ENCODE assay signal across 1 cellular context in the genomic region with DNA sequence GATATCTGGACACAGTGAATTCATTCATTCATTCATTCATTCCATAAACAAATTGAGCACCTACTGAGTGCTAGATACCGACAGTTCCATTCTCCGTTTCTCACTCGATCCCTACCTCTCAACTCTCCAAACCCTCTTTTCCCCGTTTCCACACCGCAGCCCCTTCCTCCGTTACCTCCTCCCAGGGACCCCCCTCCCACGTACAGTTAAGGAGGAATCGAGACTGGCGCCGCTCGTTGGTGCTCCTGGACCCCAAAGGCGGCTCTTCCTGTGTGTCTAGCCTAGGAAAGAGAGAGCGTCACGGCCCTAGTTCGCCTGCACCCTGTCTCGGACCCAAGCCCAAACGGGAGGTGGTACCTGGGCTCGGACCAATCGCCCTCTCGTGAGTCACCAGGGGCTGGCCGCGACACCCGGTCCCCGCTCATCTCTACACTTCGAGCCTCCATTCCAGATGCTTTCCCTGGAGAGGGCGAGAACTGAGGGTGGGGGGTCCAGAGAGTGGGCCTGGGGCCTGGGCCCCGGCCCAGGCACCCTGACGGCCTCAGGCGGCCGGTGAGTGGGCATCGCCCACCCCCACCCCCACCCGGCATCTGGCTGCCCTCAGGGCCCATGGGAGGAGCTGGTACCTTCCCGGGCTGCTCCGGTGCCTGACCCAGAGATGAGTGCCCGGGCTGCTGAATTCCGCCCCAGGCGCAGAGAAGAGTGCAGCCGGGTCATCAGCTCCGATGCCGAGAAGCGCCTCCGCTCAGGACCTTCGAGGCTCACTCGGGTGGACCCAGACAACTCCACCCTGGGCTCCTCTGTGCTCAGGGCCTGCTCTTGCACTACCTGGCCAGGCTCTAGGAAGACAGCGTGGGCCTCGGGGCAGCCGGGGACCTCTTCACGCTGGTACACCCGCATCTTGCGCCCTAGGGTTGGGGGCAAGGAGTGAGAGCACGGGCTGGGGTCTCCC.
A peak's percentile ranks its signal among the peaks of the same experiment; 100 is the strongest.
TF ChIP-seq lines count a peak whose summit lies in the region.

No MANE protein-coding gene starts in this region.

TF ChIP-seq in K562, 482 proteins besides CTCF, POLR2A, EP300 and RAD21 (continued from another document and continues in another):
- TF ChIP-seq, protein P1, sequence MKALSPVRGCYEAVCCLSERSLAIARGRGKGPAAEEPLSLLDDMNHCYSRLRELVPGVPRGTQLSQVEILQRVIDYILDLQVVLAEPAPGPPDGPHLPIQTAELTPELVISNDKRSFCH (CRISPR knock-in tag; IDR thresholded peaks at IDR 0.05): no peak
- TF ChIP-seq, protein P1 (tag; IDR thresholded peaks at IDR 0.05): 0 out of 2 replicates have a peak, but pooled peaks have one; percentile 50
- TF ChIP-seq ATF1 (CRISPR knock-in tag; IDR thresholded peaks at IDR 0.05) (no peak), ATF1 (tag; IDR thresholded peaks at IDR 0.05) (peak; percentile 24; the same call in 1 of the 2 replicates), ZNF239 (CRISPR knock-in tag; IDR thresholded peaks at IDR 0.05) (no peak), SMAD1 (IDR thresholded peaks at IDR 0.05; ENCODE audit: low read depth, low read length, partially characterized antibody) (peak; percentile 11), ZBTB17 (CRISPR knock-in tag; IDR thresholded peaks at IDR 0.05) (0 out of 2 replicates have a peak, but pooled peaks have one; percentile 34), CREB1 (IDR thresholded peaks at IDR 0.05) (no peak), CREB1 (CRISPR knock-in tag; IDR thresholded peaks at IDR 0.05) (no peak; the same call in 1 of the 2 replicates), CBX3 (IDR thresholded peaks at IDR 0.05; ENCODE audit: borderline replicate concordance in 1 of 2, low read length in 2 of 2) (0 out of 3 replicates have a peak, but pooled peaks of 1 of the 2 experiments have one; percentile 27), NCOA6 (IDR thresholded peaks at IDR 0.05) (no peak), KAT7 (CRISPR knock-in tag; IDR thresholded peaks at IDR 0.05; ENCODE audit: borderline replicate concordance) (0 out of 2 replicates have a peak, but pooled peaks have one; percentile 18), ARID2 (IDR thresholded peaks at IDR 0.05) (0 out of 2 replicates have a peak, but pooled peaks have one; percentile 23), ELF4 (CRISPR knock-in tag; IDR thresholded peaks at IDR 0.05) (peak; percentile 54; the same call in 1 of the 2 replicates), KDM2B (CRISPR knock-in tag; IDR thresholded peaks at IDR 0.05) (no peak), PRPF4 (IDR thresholded peaks at IDR 0.05; ENCODE audit: insufficient read depth, low read depth, low read length, poor library complexity, severe bottlenecking) (peak; percentile 2), MCM3 (IDR thresholded peaks at IDR 0.05) (no peak), SMARCE1 (IDR thresholded peaks at IDR 0.05) (peak; percentile 64), NCOA1 (IDR thresholded peaks at IDR 0.05; ENCODE audit: low read depth) (0 out of 2 replicates have a peak, but pooled peaks have one; percentile 26), NFRKB (IDR thresholded peaks at IDR 0.05; ENCODE audit: low read depth) (peak; percentile 89), DMBX1 (CRISPR knock-in tag; IDR thresholded peaks at IDR 0.05; ENCODE audit: borderline replicate concordance) (0 out of 2 replicates have a peak, but pooled peaks have one; percentile 17), FOXJ2 (tag; IDR thresholded peaks at IDR 0.05) (no peak), ZC3H11A (IDR thresholded peaks at IDR 0.05; ENCODE audit: low read depth, low read length) (no peak), KAT2B (IDR thresholded peaks at IDR 0.05; ENCODE audit: low read depth, low read length) (no peak), FUS (optimal IDR thresholded peaks at IDR 0.05; ENCODE audit: low read depth, low read length) (no peak), SMARCC2 (IDR thresholded peaks at IDR 0.05; ENCODE audit: low read depth) (0 out of 2 replicates have a peak, but pooled peaks have one; percentile 26), ETV1 (tag; conservative IDR thresholded peaks at IDR 0.05; ENCODE audit: low read depth) (no peak), SMARCA5 (IDR thresholded peaks at IDR 0.05) (peak; percentile 79), ZNF76 (CRISPR knock-in tag; IDR thresholded peaks at IDR 0.05; ENCODE audit: borderline replicate concordance) (peak; percentile 14; the same call in 1 of the 2 replicates), HDAC2 (IDR thresholded peaks at IDR 0.05) (peak; percentile 77), BRD9 (IDR thresholded peaks at IDR 0.05; ENCODE audit: low read depth, partially characterized antibody) (peak; percentile 51), OTX1 (CRISPR knock-in tag; IDR thresholded peaks at IDR 0.05) (0 out of 2 replicates have a peak, but pooled peaks have one; percentile 25), POLR2B (IDR thresholded peaks at IDR 0.05; ENCODE audit: low read depth, partially characterized antibody) (peak; percentile 20), EGR1 (conservative IDR thresholded peaks at IDR 0.05) (no peak; the same call in 1 of the 2 replicates), KLF6 (CRISPR knock-in tag; IDR thresholded peaks at IDR 0.05; ENCODE audit: borderline replicate concordance) (0 out of 2 replicates have a peak, but pooled peaks have one; percentile 63), ZNF696 (CRISPR knock-in tag; conservative IDR thresholded peaks at IDR 0.05) (no peak)
- TF ChIP-seq, protein P2, sequence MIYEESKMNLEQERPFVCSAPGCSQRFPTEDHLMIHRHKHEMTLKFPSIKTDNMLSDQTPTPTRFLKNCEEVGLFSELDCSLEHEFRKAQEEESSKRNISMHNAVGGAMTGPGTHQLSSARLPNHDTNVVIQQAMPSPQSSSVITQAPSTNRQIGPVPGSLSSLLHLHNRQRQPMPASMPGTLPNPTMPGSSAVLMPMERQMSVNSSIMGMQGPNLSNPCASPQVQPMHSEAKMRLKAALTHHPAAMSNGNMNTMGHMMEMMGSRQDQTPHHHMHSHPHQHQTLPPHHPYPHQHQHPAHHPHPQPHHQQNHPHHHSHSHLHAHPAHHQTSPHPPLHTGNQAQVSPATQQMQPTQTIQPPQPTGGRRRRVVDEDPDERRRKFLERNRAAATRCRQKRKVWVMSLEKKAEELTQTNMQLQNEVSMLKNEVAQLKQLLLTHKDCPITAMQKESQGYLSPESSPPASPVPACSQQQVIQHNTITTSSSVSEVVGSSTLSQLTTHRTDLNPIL (CRISPR knock-in tag; IDR thresholded peaks at IDR 0.05): no peak
- TF ChIP-seq, protein P3, sequence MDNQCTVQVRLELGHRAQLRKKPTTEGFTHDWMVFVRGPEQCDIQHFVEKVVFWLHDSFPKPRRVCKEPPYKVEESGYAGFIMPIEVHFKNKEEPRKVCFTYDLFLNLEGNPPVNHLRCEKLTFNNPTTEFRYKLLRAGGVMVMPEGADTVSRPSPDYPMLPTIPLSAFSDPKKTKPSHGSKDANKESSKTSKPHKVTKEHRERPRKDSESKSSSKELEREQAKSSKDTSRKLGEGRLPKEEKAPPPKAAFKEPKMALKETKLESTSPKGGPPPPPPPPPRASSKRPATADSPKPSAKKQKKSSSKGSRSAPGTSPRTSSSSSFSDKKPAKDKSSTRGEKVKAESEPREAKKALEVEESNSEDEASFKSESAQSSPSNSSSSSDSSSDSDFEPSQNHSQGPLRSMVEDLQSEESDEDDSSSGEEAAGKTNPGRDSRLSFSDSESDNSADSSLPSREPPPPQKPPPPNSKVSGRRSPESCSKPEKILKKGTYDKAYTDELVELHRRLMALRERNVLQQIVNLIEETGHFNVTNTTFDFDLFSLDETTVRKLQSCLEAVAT (IDR thresholded peaks at IDR 0.05): peak; percentile 70 to 78; a peak in 3 of 4 replicates
- TF ChIP-seq, protein P4, sequence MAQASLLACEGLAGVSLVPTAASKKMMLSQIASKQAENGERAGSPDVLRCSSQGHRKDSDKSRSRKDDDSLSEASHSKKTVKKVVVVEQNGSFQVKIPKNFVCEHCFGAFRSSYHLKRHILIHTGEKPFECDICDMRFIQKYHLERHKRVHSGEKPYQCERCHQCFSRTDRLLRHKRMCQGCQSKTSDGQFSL (CRISPR knock-in tag; IDR thresholded peaks at IDR 0.05): 0 out of 2 replicates have a peak, but pooled peaks have one; percentile 50
- TF ChIP-seq, protein P4 (tag; IDR thresholded peaks at IDR 0.05): no peak
- TF ChIP-seq, protein P5, sequence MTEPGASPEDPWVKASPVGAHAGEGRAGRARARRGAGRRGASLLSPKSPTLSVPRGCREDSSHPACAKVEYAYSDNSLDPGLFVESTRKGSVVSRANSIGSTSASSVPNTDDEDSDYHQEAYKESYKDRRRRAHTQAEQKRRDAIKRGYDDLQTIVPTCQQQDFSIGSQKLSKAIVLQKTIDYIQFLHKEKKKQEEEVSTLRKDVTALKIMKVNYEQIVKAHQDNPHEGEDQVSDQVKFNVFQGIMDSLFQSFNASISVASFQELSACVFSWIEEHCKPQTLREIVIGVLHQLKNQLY (CRISPR knock-in tag; conservative IDR thresholded peaks at IDR 0.05): 0 out of 4 replicates have a peak, but pooled peaks of 1 of the 2 experiments have one; percentile 59
- TF ChIP-seq, protein P6, sequence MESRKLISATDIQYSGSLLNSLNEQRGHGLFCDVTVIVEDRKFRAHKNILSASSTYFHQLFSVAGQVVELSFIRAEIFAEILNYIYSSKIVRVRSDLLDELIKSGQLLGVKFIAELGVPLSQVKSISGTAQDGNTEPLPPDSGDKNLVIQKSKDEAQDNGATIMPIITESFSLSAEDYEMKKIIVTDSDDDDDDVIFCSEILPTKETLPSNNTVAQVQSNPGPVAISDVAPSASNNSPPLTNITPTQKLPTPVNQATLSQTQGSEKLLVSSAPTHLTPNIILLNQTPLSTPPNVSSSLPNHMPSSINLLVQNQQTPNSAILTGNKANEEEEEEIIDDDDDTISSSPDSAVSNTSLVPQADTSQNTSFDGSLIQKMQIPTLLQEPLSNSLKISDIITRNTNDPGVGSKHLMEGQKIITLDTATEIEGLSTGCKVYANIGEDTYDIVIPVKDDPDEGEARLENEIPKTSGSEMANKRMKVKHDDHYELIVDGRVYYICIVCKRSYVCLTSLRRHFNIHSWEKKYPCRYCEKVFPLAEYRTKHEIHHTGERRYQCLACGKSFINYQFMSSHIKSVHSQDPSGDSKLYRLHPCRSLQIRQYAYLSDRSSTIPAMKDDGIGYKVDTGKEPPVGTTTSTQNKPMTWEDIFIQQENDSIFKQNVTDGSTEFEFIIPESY (CRISPR knock-in tag; IDR thresholded peaks at IDR 0.05): 0 out of 2 replicates have a peak, but pooled peaks have one; percentile 23
- TF ChIP-seq, protein P7, sequence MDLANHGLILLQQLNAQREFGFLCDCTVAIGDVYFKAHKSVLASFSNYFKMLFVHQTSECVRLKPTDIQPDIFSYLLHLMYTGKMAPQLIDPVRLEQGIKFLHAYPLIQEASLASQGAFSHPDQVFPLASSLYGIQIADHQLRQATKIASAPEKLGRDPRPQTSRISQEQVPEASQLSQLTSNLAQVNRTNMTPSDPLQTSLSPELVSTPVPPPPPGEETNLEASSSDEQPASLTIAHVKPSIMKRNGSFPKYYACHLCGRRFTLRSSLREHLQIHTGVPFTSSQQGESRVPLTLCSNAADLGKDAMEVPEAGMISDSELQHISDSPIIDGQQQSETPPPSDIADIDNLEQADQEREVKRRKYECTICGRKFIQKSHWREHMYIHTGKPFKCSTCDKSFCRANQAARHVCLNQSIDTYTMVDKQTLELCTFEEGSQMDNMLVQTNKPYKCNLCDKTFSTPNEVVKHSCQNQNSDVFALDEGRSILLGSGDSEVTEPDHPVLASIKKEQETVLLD (IDR thresholded peaks at IDR 0.05): no peak; the same call in 1 of the 2 replicates
- TF ChIP-seq, protein P8, sequence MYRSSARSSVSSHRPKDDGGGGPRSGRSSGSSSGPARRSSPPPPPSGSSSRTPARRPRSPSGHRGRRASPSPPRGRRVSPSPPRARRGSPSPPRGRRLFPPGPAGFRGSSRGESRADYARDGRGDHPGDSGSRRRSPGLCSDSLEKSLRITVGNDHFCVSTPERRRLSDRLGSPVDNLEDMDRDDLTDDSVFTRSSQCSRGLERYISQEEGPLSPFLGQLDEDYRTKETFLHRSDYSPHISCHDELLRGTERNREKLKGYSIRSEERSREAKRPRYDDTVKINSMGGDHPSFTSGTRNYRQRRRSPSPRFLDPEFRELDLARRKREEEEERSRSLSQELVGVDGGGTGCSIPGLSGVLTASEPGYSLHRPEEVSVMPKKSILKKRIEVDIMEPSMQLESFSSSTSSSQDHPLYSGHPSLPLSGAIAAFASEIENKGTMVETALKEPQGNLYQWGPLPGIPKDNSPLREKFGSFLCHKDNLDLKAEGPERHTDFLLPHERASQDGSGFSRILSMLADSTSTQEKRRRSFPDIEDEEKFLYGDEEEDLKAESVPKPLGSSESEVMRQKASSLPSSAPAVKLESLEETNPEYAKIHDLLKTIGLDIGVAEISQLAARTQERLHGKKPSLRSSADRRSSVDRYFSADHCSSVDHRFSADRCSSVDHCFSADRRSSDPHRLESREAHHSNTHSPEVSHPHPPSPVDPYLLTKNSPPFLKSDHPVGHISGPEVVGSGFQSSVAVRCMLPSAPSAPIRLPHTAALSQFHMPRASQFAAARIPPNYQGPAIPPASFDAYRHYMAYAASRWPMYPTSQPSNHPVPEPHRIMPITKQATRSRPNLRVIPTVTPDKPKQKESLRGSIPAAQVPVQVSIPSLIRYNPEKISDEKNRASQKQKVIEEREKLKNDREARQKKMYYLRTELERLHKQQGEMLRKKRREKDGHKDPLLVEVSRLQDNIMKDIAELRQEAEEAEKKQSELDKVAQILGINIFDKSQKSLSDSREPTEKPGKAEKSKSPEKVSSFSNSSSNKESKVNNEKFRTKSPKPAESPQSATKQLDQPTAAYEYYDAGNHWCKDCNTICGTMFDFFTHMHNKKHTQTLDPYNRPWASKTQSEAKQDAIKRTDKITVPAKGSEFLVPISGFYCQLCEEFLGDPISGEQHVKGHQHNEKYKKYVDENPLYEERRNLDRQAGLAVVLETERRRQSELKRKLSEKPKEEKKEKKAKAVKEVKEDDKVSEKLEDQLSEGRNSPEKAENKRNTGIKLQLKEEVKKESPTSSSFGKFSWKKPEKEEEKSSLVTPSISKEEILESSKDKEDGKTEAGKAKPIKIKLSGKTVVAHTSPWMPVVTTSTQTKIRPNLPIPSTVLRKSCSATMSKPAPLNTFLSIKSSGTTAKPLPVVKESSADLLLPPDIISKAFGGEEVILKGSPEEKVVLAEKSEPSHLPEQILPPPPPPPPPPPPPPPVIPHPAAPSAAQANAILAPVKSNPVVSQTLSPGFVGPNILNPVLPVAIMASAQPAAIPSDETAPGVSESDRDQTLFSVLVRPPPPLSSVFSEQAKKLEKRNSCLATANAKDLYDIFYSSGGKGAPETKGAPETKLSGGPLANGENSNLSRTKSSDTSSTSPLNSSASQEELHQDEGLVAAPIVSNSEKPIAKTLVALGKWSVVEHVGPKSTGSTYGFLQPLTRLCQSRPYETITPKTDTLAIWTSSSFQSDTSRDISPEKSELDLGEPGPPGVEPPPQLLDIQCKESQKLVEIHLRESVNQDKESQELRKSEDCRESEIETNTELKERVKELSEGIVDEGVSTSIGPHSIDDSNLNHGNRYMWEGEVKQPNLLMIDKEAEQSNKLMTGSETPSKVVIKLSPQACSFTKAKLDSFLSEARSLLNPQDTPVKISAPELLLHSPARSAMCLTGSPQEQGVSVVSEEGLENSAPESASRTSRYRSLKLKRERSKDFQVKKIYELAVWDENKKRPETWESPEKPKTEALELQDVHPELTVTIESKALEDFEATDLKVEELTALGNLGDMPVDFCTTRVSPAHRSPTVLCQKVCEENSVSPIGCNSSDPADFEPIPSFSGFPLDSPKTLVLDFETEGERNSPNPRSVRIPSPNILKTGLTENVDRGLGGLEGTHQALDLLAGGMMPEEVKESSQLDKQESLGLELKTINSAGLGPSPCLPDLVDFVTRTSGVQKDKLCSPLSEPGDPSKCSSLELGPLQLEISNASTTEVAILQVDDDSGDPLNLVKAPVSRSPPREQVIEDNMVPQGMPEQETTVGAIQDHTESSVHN (IDR thresholded peaks at IDR 0.05; ENCODE audit: borderline replicate concordance in 1 of 2, low read depth in 1 of 2): no peak
